Comparison of ENCODE assay signal across 8 cellular contexts in genomic region chr9:127785933-127786772, GRCh38. TPM values are rescaled to one million over a fixed set of nuclear protein-coding genes. Genes with fewer than 3 reads are reported as not detected.
DNase-seq lines count a peak whose midpoint lies in the region; ATAC-seq and TF ChIP-seq lines count a peak whose summit lies in the region.

Gene CDK9, plus strand, starts transcription at chr9:127786034. Its CDS starts 115 bp downstream, at chr9:127786149.

- H3K79me2 ChIP-seq in trophoblast cell (ENCODE audit: control insufficient read depth, insufficient read depth, low read length, poor library complexity), result peaks cover 8% of the 10 kb centered on the region

- peak within 1 kb of the TSS; percentile 88 for H3K27ac Mint-ChIP-seq in activated naive CD8-positive, alpha-beta T cell treated with anti-CD3 and anti-CD28 coated beads, Interleukin-2, amount 10 ng/mL, durations not matched to agents 7 days and 5 days

- H3K27me3 ChIP-seq in trophoblast cell (ENCODE audit: insufficient read depth, low read length) (no peaks in the 10 kb centered on the region), tibial nerve (no peaks in the 10 kb centered on the region)

- H2BK12ac ChIP-seq in trophoblast cell (ENCODE audit: low read length), result peak within 1 kb of the TSS; percentile 29

- no peaks in the 10 kb centered on the region for H3K27me3 Mint-ChIP-seq in activated naive CD8-positive, alpha-beta T cell treated with anti-CD3 and anti-CD28 coated beads, Interleukin-2, amount 10 ng/mL, durations not matched to agents 7 days and 5 days

- peak within 1 kb of the TSS; percentile 93 for H3K27ac ChIP-seq in trophoblast cell (ENCODE audit: low read depth, low read length)
- H3K27ac ChIP-seq in tibial nerve, result peak within 1 kb of the TSS; percentile 86 to 97 (median 92)

- DNase-seq in NCI-H1092 (lab: John Stamatoyannopoulos, UW), result peak; percentile 79
- DNase-seq in SW 1271 (lab: John Stamatoyannopoulos, UW), result peak; percentile 62 to 83
- DNase-seq in activated naive CD8-positive, alpha-beta T cell treated with anti-CD3 and anti-CD28 coated beads, Interleukin-2, amount 10 ng/mL, durations not matched to agents 7 days and 5 days, result peak; percentile 98
- DNase-seq in Right ventricle myocardium superior, result peak; percentile 95
- peak; percentile 81 to 92 for DNase-seq in trophoblast cell
- peak; percentile 81 to 84 for DNase-seq in tibial nerve (ENCODE audit: low spot score in 2 of 2)

- H3K4me2 ChIP-seq in trophoblast cell (ENCODE audit: low read length), result peak within 1 kb of the TSS; percentile 93

- H4K12ac ChIP-seq in trophoblast cell (ENCODE audit: low read depth, low read length), result peak within 1 kb of the TSS; percentile 90

- peak within 1 kb of the TSS; percentile 95 for H2AK5ac ChIP-seq in trophoblast cell (ENCODE audit: low read length)

- peak within 1 kb of the TSS; percentile 95 for H2BK5ac ChIP-seq in trophoblast cell (ENCODE audit: low read depth, low read length, poor library complexity)

- H3K4me1 ChIP-seq in trophoblast cell (ENCODE audit: control insufficient read depth in 1 of 2, insufficient read depth in 2 of 2, low read length in 2 of 2) (peaks cover 0 to 3% of the 10 kb centered on the region in 2 experiments), tibial nerve (peaks cover 0 to 60% (median 27%) of the 10 kb centered on the region in 4 donors)

- peak within 1 kb of the TSS; percentile 92 for H4K8ac ChIP-seq in trophoblast cell (ENCODE audit: low read depth, low read length)

- peak within 1 kb of the TSS; percentile 98 for H3K14ac ChIP-seq in trophoblast cell (ENCODE audit: low read length)

- peak in 1 of 5 experiments; percentile 27 for TF ChIP-seq CTCF in tibial nerve (IDR thresholded peaks at IDR 0.05)

- ATAC-seq in HG02571 (IDR thresholded peaks at IDR 0.05; ENCODE audit: unreplicated experiment) (peak; percentile 61), Right ventricle myocardium superior (ENCODE audit: poor library complexity) (peak; percentile 85)
- peak; percentile 45 for ATAC-seq in activated naive CD8-positive, alpha-beta T cell treated with anti-CD3 and anti-CD28 coated beads, Interleukin-2, amount 10 ng/mL, durations not matched to agents 7 days and 5 days (ENCODE audit: low read depth)

- peak in 1 of 2 donors; percentile 64 for TF ChIP-seq EP300 in tibial nerve (IDR thresholded peaks at IDR 0.05)

- no CpG with 5 or more reads among the region's 75 CpGs for WGBS in trophoblast cell (ENCODE audit: extremely low coverage, insufficient coverage, insufficient read length)
- WGBS in tibial nerve, 2 donors, result 0 to 1% methylated on average over 25 to 30 of the region's 75 CpGs

- H3K4me1 Mint-ChIP-seq in activated naive CD8-positive, alpha-beta T cell treated with anti-CD3 and anti-CD28 coated beads, Interleukin-2, amount 10 ng/mL, durations not matched to agents 7 days and 5 days, result peaks cover 56% of the 10 kb centered on the region

- peak within 1 kb of the TSS; percentile 98 for H3K18ac ChIP-seq in trophoblast cell (ENCODE audit: low read length)

- peak within 1 kb of the TSS; percentile 94 for H2BK120ac ChIP-seq in trophoblast cell (ENCODE audit: insufficient read depth, low read length, poor library complexity)

- intact Hi-C loops in Right ventricle myocardium superior (cut with DNase I), result loop anchor here (5.0 kb wide), 1 partner anchor 81 kb away; no protein-coding TSS in a partner anchor

- H3K23ac ChIP-seq in trophoblast cell (ENCODE audit: low read length), result no peak within 1 kb of the TSS

- H3K36me3 ChIP-seq in trophoblast cell (ENCODE audit: control insufficient read depth in 1 of 2, insufficient read depth in 2 of 2, low read length in 2 of 2), result peaks cover 39% of the 10 kb centered on the region in 2 experiments
- peaks cover 8 to 42% (median 35%) of the 10 kb centered on the region in 3 donors for H3K36me3 ChIP-seq in tibial nerve

- peak within 1 kb of the TSS; percentile 75 for H3K9ac ChIP-seq in trophoblast cell (ENCODE audit: low read length)

- H3K36me3 Mint-ChIP-seq in activated naive CD8-positive, alpha-beta T cell treated with anti-CD3 and anti-CD28 coated beads, Interleukin-2, amount 10 ng/mL, durations not matched to agents 7 days and 5 days, result peaks cover 27% of the 10 kb centered on the region

- peaks cover 6% of the 10 kb centered on the region for H3K79me1 ChIP-seq in trophoblast cell (ENCODE audit: low read length)

- H3K9me3 Mint-ChIP-seq in activated naive CD8-positive, alpha-beta T cell treated with anti-CD3 and anti-CD28 coated beads, Interleukin-2, amount 10 ng/mL, durations not matched to agents 7 days and 5 days, result no peaks in the 10 kb centered on the region

- H2AFZ ChIP-seq in trophoblast cell (ENCODE audit: insufficient read depth, low read length, poor library complexity), result peak within 1 kb of the TSS; percentile 86

- TF ChIP-seq POLR2A in tibial nerve (IDR thresholded peaks at IDR 0.05), result peak; percentile 34 to 81

- peak within 1 kb of the TSS; percentile 96 for H4K91ac ChIP-seq in trophoblast cell (ENCODE audit: low read depth, low read length)

- peak within 1 kb of the TSS; percentile 90 for H3K4me3 Mint-ChIP-seq in activated naive CD8-positive, alpha-beta T cell treated with anti-CD3 and anti-CD28 coated beads, Interleukin-2, amount 10 ng/mL, durations not matched to agents 7 days and 5 days

- peak within 1 kb of the TSS; percentile 86 for H3K4me3 ChIP-seq in GM08714 (ENCODE audit: low read length)
- peak within 1 kb of the TSS; percentile 93 for H3K4me3 ChIP-seq in trophoblast cell (ENCODE audit: low read depth, low read length)
- peak within 1 kb of the TSS; percentile 50 to 100 (median 76) for H3K4me3 ChIP-seq in tibial nerve

- H3K9me3 ChIP-seq in trophoblast cell (ENCODE audit: insufficient read depth, low read depth, low read length) (no peaks in the 10 kb centered on the region), tibial nerve (no peaks in the 10 kb centered on the region)

- POLR2A ChIA-PET in activated naive CD8-positive, alpha-beta T cell treated with anti-CD3 and anti-CD28 coated beads, Interleukin-2, amount 10 ng/mL, durations not matched to agents 7 days and 5 days (lab: Charles Lee), result interaction anchor here (0.6 to 4.1 kb wide), 21 partner anchors 8 to 335 kb away, joined by 3 to 57 read pairs (median 10); partner anchors contain the start of genes FPGS, LRSAM1, RPL12 and TOR2A

- peak within 1 kb of the TSS; percentile 97 for H3K4ac ChIP-seq in trophoblast cell (ENCODE audit: low read depth, low read length)

RNA-seq across cellular contexts. Expression of gene CDK9, which starts in this region (rescaled TPM):
- 100 to 1,000 TPM; 134 to 136 TPM for total RNA-seq in activated naive CD8-positive, alpha-beta T cell treated with anti-CD3 and anti-CD28 coated beads, Interleukin-2, amount 10 ng/mL, durations not matched to agents 7 days and 5 days
- total RNA-seq in Right ventricle myocardium superior (44.4 TPM), tibial nerve (100 to 1,000 TPM in 2 of 4 donors, 10 to 100 TPM in 2; 66.6 to 112 (median 87.6) TPM)
- polyA plus RNA-seq in trophoblast cell (2013), result 36.0 and 38.6 TPM in 2 replicates

Comparison
In these comparisons a context has a peak if more than half of its experiments do, and no peak if none do; other contexts are left out.
1. Peak in every context shown above with its lines: DNase-seq, ATAC-seq, H3K4me3 ChIP-seq and H3K27ac ChIP-seq.